Comparison of ENCODE assay signal across 1 cellular context in genomic region chr7:12257582-12257981, GRCh38.
TF ChIP-seq lines count a peak whose summit lies in the region.

No MANE protein-coding gene starts in this region.

TF ChIP-seq in GM23338, 12 proteins besides CTCF, POLR2A, EP300 and RAD21 (continued from another document):
- TF ChIP-seq, protein P1, sequence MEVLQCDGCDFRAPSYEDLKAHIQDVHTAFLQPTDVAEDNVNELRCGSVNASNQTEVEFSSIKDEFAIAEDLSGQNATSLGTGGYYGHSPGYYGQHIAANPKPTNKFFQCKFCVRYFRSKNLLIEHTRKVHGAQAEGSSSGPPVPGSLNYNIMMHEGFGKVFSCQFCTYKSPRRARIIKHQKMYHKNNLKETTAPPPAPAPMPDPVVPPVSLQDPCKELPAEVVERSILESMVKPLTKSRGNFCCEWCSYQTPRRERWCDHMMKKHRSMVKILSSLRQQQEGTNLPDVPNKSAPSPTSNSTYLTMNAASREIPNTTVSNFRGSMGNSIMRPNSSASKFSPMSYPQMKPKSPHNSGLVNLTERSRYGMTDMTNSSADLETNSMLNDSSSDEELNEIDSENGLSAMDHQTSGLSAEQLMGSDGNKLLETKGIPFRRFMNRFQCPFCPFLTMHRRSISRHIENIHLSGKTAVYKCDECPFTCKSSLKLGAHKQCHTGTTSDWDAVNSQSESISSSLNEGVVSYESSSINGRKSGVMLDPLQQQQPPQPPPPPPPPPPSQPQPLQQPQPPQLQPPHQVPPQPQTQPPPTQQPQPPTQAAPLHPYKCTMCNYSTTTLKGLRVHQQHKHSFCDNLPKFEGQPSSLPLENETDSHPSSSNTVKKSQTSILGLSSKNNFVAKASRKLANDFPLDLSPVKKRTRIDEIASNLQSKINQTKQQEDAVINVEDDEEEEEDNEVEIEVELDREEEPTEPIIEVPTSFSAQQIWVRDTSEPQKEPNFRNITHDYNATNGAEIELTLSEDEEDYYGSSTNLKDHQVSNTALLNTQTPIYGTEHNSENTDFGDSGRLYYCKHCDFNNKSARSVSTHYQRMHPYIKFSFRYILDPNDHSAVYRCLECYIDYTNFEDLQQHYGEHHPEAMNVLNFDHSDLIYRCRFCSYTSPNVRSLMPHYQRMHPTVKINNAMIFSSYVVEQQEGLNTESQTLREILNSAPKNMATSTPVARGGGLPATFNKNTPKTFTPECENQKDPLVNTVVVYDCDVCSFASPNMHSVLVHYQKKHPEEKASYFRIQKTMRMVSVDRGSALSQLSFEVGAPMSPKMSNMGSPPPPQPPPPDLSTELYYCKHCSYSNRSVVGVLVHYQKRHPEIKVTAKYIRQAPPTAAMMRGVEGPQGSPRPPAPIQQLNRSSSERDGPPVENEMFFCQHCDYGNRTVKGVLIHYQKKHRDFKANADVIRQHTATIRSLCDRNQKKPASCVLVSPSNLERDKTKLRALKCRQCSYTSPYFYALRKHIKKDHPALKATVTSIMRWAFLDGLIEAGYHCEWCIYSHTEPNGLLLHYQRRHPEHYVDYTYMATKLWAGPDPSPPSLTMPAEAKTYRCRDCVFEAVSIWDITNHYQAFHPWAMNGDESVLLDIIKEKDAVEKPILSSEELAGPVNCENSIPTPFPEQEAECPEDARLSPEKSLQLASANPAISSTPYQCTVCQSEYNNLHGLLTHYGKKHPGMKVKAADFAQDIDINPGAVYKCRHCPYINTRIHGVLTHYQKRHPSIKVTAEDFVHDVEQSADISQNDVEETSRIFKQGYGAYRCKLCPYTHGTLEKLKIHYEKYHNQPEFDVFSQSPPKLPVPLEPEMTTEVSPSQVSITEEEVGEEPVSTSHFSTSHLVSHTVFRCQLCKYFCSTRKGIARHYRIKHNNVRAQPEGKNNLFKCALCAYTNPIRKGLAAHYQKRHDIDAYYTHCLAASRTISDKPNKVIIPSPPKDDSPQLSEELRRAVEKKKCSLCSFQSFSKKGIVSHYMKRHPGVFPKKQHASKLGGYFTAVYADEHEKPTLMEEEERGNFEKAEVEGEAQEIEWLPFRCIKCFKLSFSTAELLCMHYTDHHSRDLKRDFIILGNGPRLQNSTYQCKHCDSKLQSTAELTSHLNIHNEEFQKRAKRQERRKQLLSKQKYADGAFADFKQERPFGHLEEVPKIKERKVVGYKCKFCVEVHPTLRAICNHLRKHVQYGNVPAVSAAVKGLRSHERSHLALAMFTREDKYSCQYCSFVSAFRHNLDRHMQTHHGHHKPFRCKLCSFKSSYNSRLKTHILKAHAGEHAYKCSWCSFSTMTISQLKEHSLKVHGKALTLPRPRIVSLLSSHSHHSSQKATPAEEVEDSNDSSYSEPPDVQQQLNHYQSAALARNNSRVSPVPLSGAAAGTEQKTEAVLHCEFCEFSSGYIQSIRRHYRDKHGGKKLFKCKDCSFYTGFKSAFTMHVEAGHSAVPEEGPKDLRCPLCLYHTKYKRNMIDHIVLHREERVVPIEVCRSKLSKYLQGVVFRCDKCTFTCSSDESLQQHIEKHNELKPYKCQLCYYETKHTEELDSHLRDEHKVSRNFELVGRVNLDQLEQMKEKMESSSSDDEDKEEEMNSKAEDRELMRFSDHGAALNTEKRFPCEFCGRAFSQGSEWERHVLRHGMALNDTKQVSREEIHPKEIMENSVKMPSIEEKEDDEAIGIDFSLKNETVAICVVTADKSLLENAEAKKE (CRISPR knock-in tag; IDR thresholded peaks at IDR 0.05), result no peak
- TF ChIP-seq EZH2 (IDR thresholded peaks at IDR 0.05; ENCODE audit: low read depth, unreplicated experiment) (no peak), JUNB (IDR thresholded peaks at IDR 0.05; ENCODE audit: unreplicated experiment) (no peak), STAT1 (IDR thresholded peaks at IDR 0.05; ENCODE audit: unreplicated experiment) (no peak), ZNF114 (CRISPR knock-in tag; IDR thresholded peaks at IDR 0.05) (no peak), NANOG (IDR thresholded peaks at IDR 0.05; ENCODE audit: borderline replicate concordance) (no peak), POLR2AphosphoS5 (IDR thresholded peaks at IDR 0.05; ENCODE audit: low read depth) (no peak), ETS1 (IDR thresholded peaks at IDR 0.05) (no peak), CREB1 (CRISPR knock-in tag; IDR thresholded peaks at IDR 0.05; ENCODE audit: low read depth) (no peak), EZH2phosphoT487 (IDR thresholded peaks at IDR 0.05; ENCODE audit: unreplicated experiment) (no peak), ZNF331 (CRISPR knock-in tag; IDR thresholded peaks at IDR 0.05; ENCODE audit: low read depth) (no peak)
TF ChIP-seq in GM23338: peak in this region for 0.
